21 cellular contexts compared by ENCODE assay signal in the genomic region with DNA sequence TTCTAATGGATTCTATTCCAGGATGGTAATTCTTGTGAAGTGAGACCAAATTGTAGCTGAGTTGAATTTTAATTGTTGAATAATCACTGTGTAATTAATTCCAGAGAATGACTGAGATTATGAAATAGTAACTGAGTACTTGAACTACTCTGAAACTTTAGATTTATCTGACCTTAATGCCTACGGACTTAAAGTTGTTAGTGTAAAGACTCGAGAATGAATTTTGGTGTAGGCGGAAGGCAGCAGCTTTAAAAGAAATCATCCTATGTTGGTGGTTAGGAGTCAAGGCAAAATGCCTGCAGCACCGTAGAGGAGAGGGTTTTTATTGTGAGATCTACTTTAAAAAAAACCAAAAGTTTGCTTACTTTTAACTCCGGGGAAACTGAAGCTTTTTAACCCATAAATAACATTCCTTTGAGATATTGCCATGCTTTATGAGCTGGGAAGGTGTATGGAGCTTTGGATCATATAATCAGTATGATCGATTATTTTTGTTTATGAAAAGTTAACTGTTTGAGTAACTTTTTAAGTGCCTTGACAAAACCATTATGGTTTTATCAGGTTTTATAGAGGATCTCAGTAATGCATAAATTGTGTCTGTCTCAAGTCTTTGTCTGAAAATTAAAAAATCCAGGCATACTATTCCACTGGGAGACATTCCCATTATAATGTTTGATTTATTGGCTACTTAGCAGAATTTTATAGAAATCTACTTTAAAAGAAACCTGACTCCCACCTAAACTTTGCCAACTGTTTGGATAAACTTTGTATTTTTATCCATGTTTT. TPM values are rescaled to one million over a fixed set of nuclear protein-coding genes. Genes with fewer than 3 reads are reported as not detected.
DNase-seq lines count a peak whose midpoint lies in the region; ATAC-seq, FAIRE-seq and TF ChIP-seq lines count a peak whose summit lies in the region.
"Had no signal": no experiment of that assay in that cellular context is flagged by ENCODE, and none has a peak within 500 bp of the region (broad histone marks: within the 10 kb centered on the region; RNA-seq: fewer than 3 reads in every experiment).

No MANE protein-coding gene starts in this region.

- in situ Hi-C loops in GM23248 (cut with MboI) = no loop called here

- no peaks in the 10 kb centered on the region for H4K20me1 ChIP-seq in GM23248 (ENCODE audit: insufficient read depth)

- H3K9ac ChIP-seq in GM23248 (peak overlapping the region; percentile 19; the same call in 1 of the 2 replicates), adipocyte (ENCODE audit: low read length) (no peak overlapping the region)

- peaks cover 14% of the 10 kb centered on the region for H3F3A ChIP-seq in GM23248 (ENCODE audit: insufficient read depth)

- peaks cover 39% of the 10 kb centered on the region for H3K79me2 ChIP-seq in GM23248 (ENCODE audit: insufficient read depth)

- no peaks in the 10 kb centered on the region for H3K9me3 ChIP-seq in GM23248 (ENCODE audit: low read depth)
- H3K9me3 ChIP-seq in adipocyte (ENCODE audit: control insufficient read depth, low read length) = no peaks in the 10 kb centered on the region
- no peaks in the 10 kb centered on the region for H3K9me3 ChIP-seq in right lobe of liver
- H3K9me3 ChIP-seq in pancreas = no peaks in the 10 kb centered on the region

- TF ChIP-seq POLR2A in right lobe of liver (IDR thresholded peaks at IDR 0.05) = no peak

- ATAC-seq in right lobe of liver (no peak), GM18520 (IDR thresholded peaks at IDR 0.05; ENCODE audit: unreplicated experiment) (no peak), GM21360 (IDR thresholded peaks at IDR 0.05; ENCODE audit: unreplicated experiment) (no peak), pancreas (no peak)
- ATAC-seq: right cardiac atrium had no signal

- peaks cover 26% of the 10 kb centered on the region for H3K4me1 ChIP-seq in GM23248 (ENCODE audit: insufficient read depth)
- H3K4me1 ChIP-seq in adipocyte (ENCODE audit: control insufficient read depth, insufficient read depth, low read length) = peaks cover 12% of the 10 kb centered on the region
- no peaks in the 10 kb centered on the region for H3K4me1 ChIP-seq in right lobe of liver
- H3K4me1 ChIP-seq in pancreas = peaks cover 0 to 7% (median 4%) of the 10 kb centered on the region in 3 donors

- peak; percentile 45 for DNase-seq in GM23248
- DNase-seq in adipocyte (ENCODE audit: low read depth) = peak; percentile 23
- DNase-seq in iris pigment epithelial cell (ENCODE audit: low read depth) = peak; percentile 12
- peak; percentile 43 for DNase-seq in pons (ENCODE audit: low spot score)
- DNase-seq in right lobe of liver = no peak
- DNase-seq in pancreas = no peak
- DNase-seq: activated B cell treated with CpG ODN at 0.5 μM for 24 hours; activated CD4-positive, alpha-beta T cell treated with anti-CD3 and anti-CD28 coated beads, Interleukin-2, amount 50 U/mL, for 48 hours; HCEC 1CT; immature natural killer cell; KG1; NCI-H187 treated with DMSO at 0.1 percent for 48 hours; occipital lobe; right cardiac atrium; stimulated activated CD4-positive, alpha-beta T cell treated with anti-CD3 and anti-CD28 coated beads, Interleukin-15, amount 100 ng/mL, for 24 hours; stimulated activated CD8-positive, alpha-beta memory T cell treated with anti-CD3 and anti-CD28 coated beads, Interleukin-4, amount 100 ng/mL, for 48 hours; T1000 had no signal

- H3K36me3 ChIP-seq in GM23248 (ENCODE audit: low read depth) = no peaks in the 10 kb centered on the region
- H3K36me3 ChIP-seq in adipocyte (ENCODE audit: control insufficient read depth, insufficient read depth, low read length, severe bottlenecking) = no peaks in the 10 kb centered on the region
- H3K36me3 ChIP-seq in right lobe of liver = no peaks in the 10 kb centered on the region
- H3K36me3 ChIP-seq in pancreas = no peaks in the 10 kb centered on the region

- H3K4me3 ChIP-seq in GM23248 (peak overlapping the region; percentile 55), adipocyte (ENCODE audit: low read length) (peak overlapping the region; percentile 39), right lobe of liver (no peak overlapping the region), pancreas (no peak overlapping the region)

- H3K4me2 ChIP-seq in GM23248 (ENCODE audit: unreplicated experiment) = peak overlapping the region; percentile 78

- H3K9me2 ChIP-seq in GM23248 (ENCODE audit: insufficient read depth) = no peaks in the 10 kb centered on the region

- intact Hi-C loops in right lobe of liver (cut with DNase I) (no loop called here), pancreas (cut with DNase I) (no loop called here)

- no peak for FAIRE-seq in pancreas (lab: Jason Lieb, UNC)
- FAIRE-seq: endothelial cell of umbilical vein had no signal

- peak overlapping the region; percentile 48 for H2AFZ ChIP-seq in GM23248

- WGBS in GM23248 (ENCODE audit: low coverage in 1 of 2, low lambda C conversion rate in 2 of 2, missing lambda C conversion rate in 2 of 2), 2 experiments = 10 to 13% methylated on average over 6 of the region's 6 CpGs
- 52% methylated on average over 6 of the region's 6 CpGs for WGBS in right lobe of liver (ENCODE audit: insufficient coverage, low coverage, low lambda C conversion rate, missing lambda C conversion rate)
- 34 to 39% methylated on average over 6 of the region's 6 CpGs for WGBS in pancreas, 2 donors

- H3K27ac ChIP-seq in GM23248 (no peak overlapping the region), right lobe of liver (no peak overlapping the region), pancreas (no peak overlapping the region)
- H3K27ac ChIP-seq: C4-2B had no signal

- no peak for TF ChIP-seq CTCF in right lobe of liver (IDR thresholded peaks at IDR 0.05)
- TF ChIP-seq CTCF in pancreas (IDR thresholded peaks at IDR 0.05) = no peak

- no peaks in the 10 kb centered on the region for H3K27me3 ChIP-seq in GM23248 (replicated peaks; ENCODE audit: insufficient read depth)
- no peaks in the 10 kb centered on the region for H3K27me3 ChIP-seq in adipocyte (replicated peaks; ENCODE audit: control insufficient read depth, insufficient read depth, low read length)
- H3K27me3 ChIP-seq in right lobe of liver = no peaks in the 10 kb centered on the region
- no peaks in the 10 kb centered on the region for H3K27me3 ChIP-seq in pancreas

RNA-seq across cellular contexts. Expression of a gene that starts 46.1 kb away (rescaled TPM):
- total RNA-seq in GM23248 (2014; rRNA removed; shearing (Covaris generic)) = 10.0 and 10.9 TPM in 2 replicates
- polyA plus RNA-seq in GM23248 (2016; fragmentation: Nextera tagmentation; extraction: Ambion mirVana) (24.2 and 25.8 TPM in 2 replicates), pancreas (10 to 100 TPM; 18.3 to 19.6 TPM)
- total RNA-seq in right lobe of liver (10 to 100 TPM; 16.0 to 28.3 (median 18.3) TPM), pancreas (10 to 100 TPM; 16.4 to 47.6 (median 19.7) TPM)

Comparison
In these comparisons a context has a peak if more than half of its experiments do, and no peak if none do; other contexts are left out.
1. DNase-seq: peak in GM23248 (single experiment), adipocyte (single experiment), iris pigment epithelial cell (single experiment) and pons (single experiment); none in right lobe of liver (0 of 3) and pancreas (0 of 6).
2. H3K4me3 ChIP-seq: peak in GM23248 (single experiment) and adipocyte (single experiment); none in right lobe of liver (0 of 3) and pancreas (0 of 4).